In the genomic region with DNA sequence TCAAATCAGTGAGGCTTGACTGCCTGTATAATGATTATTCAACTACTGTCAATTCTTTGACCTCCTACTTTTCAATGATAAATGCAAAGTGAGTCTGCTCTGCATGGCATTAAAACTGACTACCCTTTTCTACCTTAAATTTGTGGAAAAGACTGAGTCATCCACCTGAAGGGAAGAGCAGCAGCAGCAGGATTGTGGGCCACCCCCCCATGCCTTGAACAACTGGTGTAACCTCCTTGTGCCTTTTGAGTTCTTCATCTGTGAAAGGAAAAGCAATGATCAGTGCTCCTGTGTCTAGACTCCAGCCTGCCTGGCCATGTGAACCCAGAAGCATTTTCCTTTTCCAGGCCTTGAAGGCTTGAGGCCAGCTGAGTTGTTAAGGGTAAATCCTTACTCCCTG, we compare ENCODE assay signal across 16 cellular contexts.
DNase-seq lines count a peak whose midpoint lies in the region; ATAC-seq, FAIRE-seq and TF ChIP-seq lines count a peak whose summit lies in the region.
"Had no signal": no experiment of that assay in that cellular context is flagged by ENCODE, and none has a peak within 500 bp of the region (broad histone marks: within the 10 kb centered on the region; RNA-seq: fewer than 3 reads in every experiment).

No MANE protein-coding gene starts in this region.

- peaks cover 5% of the 10 kb centered on the region for H3K9me3 Mint-ChIP-seq in astrocyte (ENCODE audit: unreplicated experiment)
- H3K9me3 Mint-ChIP-seq in stimulated activated effector memory CD8-positive, alpha-beta T cell treated with anti-CD3 and anti-CD28 coated beads, Interleukin-12 subunit alpha, Interleukin-12 subunit beta, amount 100 ng/mL, for 72 hours: peaks cover 6% of the 10 kb centered on the region
- H3K9me3 Mint-ChIP-seq: HFFc6 had no signal

- H3K4me2 ChIP-seq in astrocyte (ENCODE audit: low read length) (peak overlapping the region; percentile 30), keratinocyte (ENCODE audit: control insufficient read depth, extremely low read depth, insufficient read depth, low read depth, low read length) (peak overlapping the region; percentile 59), skeletal muscle satellite cell (ENCODE audit: low read length) (no peak overlapping the region)

- dilution Hi-C loops in keratinocyte (cut with MboI; ENCODE audit: extremely low pct_ligation_motif_present, low sequenced_read_pairs): no loop called here

- H3K4me1 ChIP-seq in astrocyte (ENCODE audit: insufficient read depth, low read length) (peaks cover 10% of the 10 kb centered on the region), keratinocyte (ENCODE audit: control insufficient read depth, extremely low read depth, insufficient read depth, low read length) (peaks cover 16% of the 10 kb centered on the region), skeletal muscle satellite cell (ENCODE audit: control insufficient read depth, insufficient read depth, low read length) (peaks cover 18% of the 10 kb centered on the region)
- H3K4me1 ChIP-seq: BE2C, SJCRH30 had no signal

- ATAC-seq in stimulated activated effector memory CD8-positive, alpha-beta T cell treated with anti-CD3 and anti-CD28 coated beads, Interleukin-12 subunit alpha, Interleukin-12 subunit beta, amount 100 ng/mL, for 72 hours: no peak

- no peaks in the 10 kb centered on the region for H3K9me1 ChIP-seq in keratinocyte (ENCODE audit: control insufficient read depth, extremely low read depth, insufficient read depth, low read length)

- no peaks in the 10 kb centered on the region for H3K36me3 ChIP-seq in astrocyte (ENCODE audit: insufficient read depth, low read length)
- no peaks in the 10 kb centered on the region for H3K36me3 ChIP-seq in keratinocyte (ENCODE audit: control insufficient read depth in 2 of 2, extremely low read depth in 1 of 2, insufficient read depth in 2 of 2, low read length in 2 of 2)
- no peaks in the 10 kb centered on the region for H3K36me3 ChIP-seq in skeletal muscle satellite cell (ENCODE audit: insufficient read depth, low read length)
- H3K36me3 ChIP-seq: BE2C, MG63, SJCRH30 had no signal

- peak; percentile 10 for DNase-seq in LHCN-M2 (ENCODE audit: low read depth)
- DNase-seq in astrocyte (ENCODE audit: low read depth): no peak
- no peak for DNase-seq in keratinocyte (ENCODE audit: low read depth, low spot score)
- DNase-seq in middle frontal gyrus (ENCODE audit: extremely low spot score, low spot score): no peak
- no peak for DNase-seq in ecto neural progenitor cell (ENCODE audit: low spot score)
- no peak for DNase-seq in stimulated activated effector memory CD8-positive, alpha-beta T cell treated with anti-CD3 and anti-CD28 coated beads, Interleukin-12 subunit alpha, Interleukin-12 subunit beta, amount 100 ng/mL, for 72 hours (ENCODE audit: low spot score in 2 of 2)
- DNase-seq: BE2C; CD8-positive, alpha-beta memory T cell; KBM-7; MG63; NCI-H1105; NCI-H187; NCI-H774; SJCRH30 had no signal

- no peak overlapping the region for H3K4me3 Mint-ChIP-seq in astrocyte (ENCODE audit: unreplicated experiment)
- H3K4me3 Mint-ChIP-seq in stimulated activated effector memory CD8-positive, alpha-beta T cell treated with anti-CD3 and anti-CD28 coated beads, Interleukin-12 subunit alpha, Interleukin-12 subunit beta, amount 100 ng/mL, for 72 hours: no peak overlapping the region
- H3K4me3 Mint-ChIP-seq: CD8-positive, alpha-beta memory T cell; HFFc6 had no signal

- H4K20me1 ChIP-seq in astrocyte (ENCODE audit: insufficient read depth, low read length) (no peaks in the 10 kb centered on the region), keratinocyte (ENCODE audit: control insufficient read depth, extremely low read depth, insufficient read depth, low read length) (no peaks in the 10 kb centered on the region)

- H3K27me3 ChIP-seq in astrocyte (ENCODE audit: insufficient read depth, low read length): no peaks in the 10 kb centered on the region
- no peaks in the 10 kb centered on the region for H3K27me3 ChIP-seq in keratinocyte (ENCODE audit: control insufficient read depth, extremely low read depth, insufficient read depth, low read length)
- no peaks in the 10 kb centered on the region for H3K27me3 ChIP-seq in skeletal muscle satellite cell (ENCODE audit: control insufficient read depth, insufficient read depth, low read length)
- H3K27me3 ChIP-seq: BE2C, MG63, SJCRH30 had no signal

- no peak overlapping the region for H3K27ac Mint-ChIP-seq in astrocyte (ENCODE audit: unreplicated experiment)
- no peak overlapping the region for H3K27ac Mint-ChIP-seq in stimulated activated effector memory CD8-positive, alpha-beta T cell treated with anti-CD3 and anti-CD28 coated beads, Interleukin-12 subunit alpha, Interleukin-12 subunit beta, amount 100 ng/mL, for 72 hours
- H3K27ac Mint-ChIP-seq: CD8-positive, alpha-beta memory T cell; HFFc6 had no signal

- no peaks in the 10 kb centered on the region for H3K27me3 Mint-ChIP-seq in astrocyte (ENCODE audit: low read depth, unreplicated experiment)

- H3K27ac ChIP-seq in astrocyte (ENCODE audit: low read depth, low read length) (no peak overlapping the region), keratinocyte (ENCODE audit: control insufficient read depth, insufficient read depth, low read length) (peak overlapping the region; percentile 50)
- H3K27ac ChIP-seq: SJCRH30 had no signal

- H3K9me3 ChIP-seq in astrocyte (ENCODE audit: insufficient read depth, low read depth, low read length) (no peaks in the 10 kb centered on the region), keratinocyte (ENCODE audit: control insufficient read depth, low read depth, low read length) (no peaks in the 10 kb centered on the region), skeletal muscle satellite cell (replicated peaks; ENCODE audit: low read length) (no peaks in the 10 kb centered on the region)
- H3K9me3 ChIP-seq: BE2C, SJCRH30 had no signal

- no peak overlapping the region for H2AFZ ChIP-seq in astrocyte (ENCODE audit: low read depth, low read length)
- H2AFZ ChIP-seq in keratinocyte (ENCODE audit: control insufficient read depth, low read length): no peak overlapping the region

- H3K4me3 ChIP-seq in astrocyte (ENCODE audit: insufficient read depth, low read depth, low read length): no peak overlapping the region
- H3K4me3 ChIP-seq in keratinocyte (ENCODE audit: control insufficient read depth in 2 of 3, extremely low read depth in 1 of 3, insufficient read depth in 2 of 3, low read depth in 1 of 3, low read length in 3 of 3): no peak overlapping the region
- H3K4me3 ChIP-seq in skeletal muscle satellite cell (ENCODE audit: low read length): no peak overlapping the region
- H3K4me3 ChIP-seq: MG63, SJCRH30 had no signal

- no peak for FAIRE-seq in astrocyte (lab: Jason Lieb, UNC)
- peak; percentile 75 for FAIRE-seq in keratinocyte (lab: Jason Lieb, UNC)

- H3K79me2 ChIP-seq in astrocyte (ENCODE audit: insufficient read depth, low read length) (no peaks in the 10 kb centered on the region), keratinocyte (ENCODE audit: control insufficient read depth, insufficient read depth, low read length) (no peaks in the 10 kb centered on the region)

- H3K9ac ChIP-seq in astrocyte (ENCODE audit: low read length) (no peak overlapping the region), keratinocyte (ENCODE audit: control insufficient read depth, extremely low read depth, insufficient read depth, low read length) (no peak overlapping the region), skeletal muscle satellite cell (ENCODE audit: low read depth, low read length) (peak overlapping the region; percentile 0)

- no peaks in the 10 kb centered on the region for H3K36me3 Mint-ChIP-seq in astrocyte (ENCODE audit: low read depth, unreplicated experiment)
- no peaks in the 10 kb centered on the region for H3K36me3 Mint-ChIP-seq in stimulated activated effector memory CD8-positive, alpha-beta T cell treated with anti-CD3 and anti-CD28 coated beads, Interleukin-12 subunit alpha, Interleukin-12 subunit beta, amount 100 ng/mL, for 72 hours

- peaks cover 12% of the 10 kb centered on the region for H3K4me1 Mint-ChIP-seq in astrocyte (ENCODE audit: low read depth, unreplicated experiment)
- no peaks in the 10 kb centered on the region for H3K4me1 Mint-ChIP-seq in stimulated activated effector memory CD8-positive, alpha-beta T cell treated with anti-CD3 and anti-CD28 coated beads, Interleukin-12 subunit alpha, Interleukin-12 subunit beta, amount 100 ng/mL, for 72 hours
- H3K4me1 Mint-ChIP-seq: CD8-positive, alpha-beta memory T cell had no signal

- TF ChIP-seq CTCF in astrocyte (IDR thresholded peaks at IDR 0.05; ENCODE audit: insufficient read depth, low read depth, low read length) (no peak), keratinocyte (optimal IDR thresholded peaks at IDR 0.05 in 1 of 3, IDR thresholded peaks at IDR 0.05 in 1 of 3, conservative IDR thresholded peaks at IDR 0.05 in 1 of 3; ENCODE audit: extremely low read depth in 1 of 3, insufficient read depth in 2 of 3, low read length in 3 of 3) (no peak)
